10 cellular contexts compared by ENCODE assay signal in the genomic region with DNA sequence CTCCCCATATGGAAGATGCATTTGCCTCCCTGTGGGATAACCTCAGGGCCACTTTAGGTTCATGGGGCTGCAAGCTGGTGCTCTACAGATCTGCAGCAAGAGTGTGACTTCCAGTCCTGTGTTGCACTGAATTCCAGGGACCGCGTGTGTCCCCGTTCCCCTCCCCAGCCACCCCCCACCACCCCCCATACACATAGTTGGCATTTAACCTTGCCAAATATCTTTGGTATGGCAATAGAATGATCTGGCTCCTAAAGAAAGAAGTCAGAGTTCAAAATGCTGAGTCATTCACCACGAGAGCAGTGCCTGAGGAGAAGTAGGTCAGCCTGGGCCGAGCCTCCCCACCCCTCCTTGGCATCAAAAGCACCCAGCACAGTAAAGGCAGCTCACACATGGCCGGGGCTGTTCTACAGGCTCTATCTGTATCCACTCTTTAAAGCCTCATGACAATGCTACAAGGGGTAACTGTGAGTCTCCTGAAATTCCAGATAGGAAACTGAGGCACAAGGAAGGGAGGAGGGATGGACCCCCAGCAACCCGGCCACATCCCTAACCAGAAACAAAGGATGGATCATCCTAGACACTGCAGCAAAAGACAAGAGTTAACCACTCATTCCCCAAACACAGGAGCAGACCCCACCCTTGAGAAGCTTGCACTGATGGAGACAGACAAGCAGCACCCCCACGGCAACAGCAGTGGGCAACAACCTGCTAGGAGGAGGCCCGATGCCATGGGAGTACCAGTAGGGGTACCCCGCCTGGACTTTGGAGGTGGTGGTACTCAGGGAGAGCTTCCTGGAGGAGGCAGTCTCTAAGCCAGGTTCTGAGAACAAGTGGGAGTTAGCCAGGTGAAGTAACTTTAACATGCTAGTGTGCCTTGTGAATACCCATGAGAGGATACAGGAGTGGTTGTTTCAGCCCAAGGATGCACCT.
DNase-seq lines count a peak whose midpoint lies in the region; ATAC-seq and TF ChIP-seq lines count a peak whose summit lies in the region.
"Had no signal": no experiment of that assay in that cellular context is flagged by ENCODE, and none has a peak within 500 bp of the region (broad histone marks: within the 10 kb centered on the region; RNA-seq: fewer than 3 reads in every experiment).

No MANE protein-coding gene starts in this region.

- H3K27ac ChIP-seq in testis, result peak overlapping the region; percentile 21 to 50
- H3K27ac ChIP-seq: HL-60 had no signal

- TF ChIP-seq CTCF in testis (IDR thresholded peaks at IDR 0.05), result no peak

- H3K9me3 ChIP-seq in testis, result no peaks in the 10 kb centered on the region

- DNase-seq in HT1080 (ENCODE audit: low read depth) (peak; percentile 41), hepatic stellate cell (ENCODE audit: low spot score) (peak; percentile 45), testis (peak; percentile 88), NCI-H82 (lab: John Stamatoyannopoulos, UW) (no peak)
- DNase-seq in activated CD8-positive, alpha-beta memory T cell treated with anti-CD3 and anti-CD28 coated beads, Interleukin-2, amount 50 U/mL, for 48 hours, result peak; percentile 32
- DNase-seq in stimulated activated CD4-positive, alpha-beta T cell treated with anti-CD3 and anti-CD28 coated beads, Interleukin-12 subunit alpha, Interleukin-12 subunit beta, amount 100 ng/mL, for 4 hours, result no peak
- DNase-seq: activated naive CD8-positive, alpha-beta T cell treated with anti-CD3 and anti-CD28 coated beads, Interleukin-2, amount 10 ng/mL, durations not matched to agents 7 days and 5 days had no signal

- no peak overlapping the region for H3K4me3 ChIP-seq in testis

- ATAC-seq in GM21619 (IDR thresholded peaks at IDR 0.05; ENCODE audit: unreplicated experiment) (no peak), HG02870 (IDR thresholded peaks at IDR 0.05; ENCODE audit: unreplicated experiment) (no peak)

- intact Hi-C loops in testis (cut with DNase I; ENCODE audit: low total_unique reads), result no loop called here

- H3K36me3 ChIP-seq in testis (ENCODE audit: low read depth, missing control alignments), result no peaks in the 10 kb centered on the region

- peaks cover 24% of the 10 kb centered on the region for H3K4me1 ChIP-seq in testis

- WGBS in testis, 2 donors, result 48 to 52% methylated on average over 9 to 10 of the region's 10 CpGs

- no peaks in the 10 kb centered on the region for H3K27me3 ChIP-seq in testis

- no peak for TF ChIP-seq POLR2A in testis (IDR thresholded peaks at IDR 0.05)

Comparison
In these comparisons a context has a peak if more than half of its experiments do, and no peak if none do; other contexts are left out.
1. DNase-seq: peak in HT1080 (single experiment), activated CD8-positive, alpha-beta memory T cell treated with anti-CD3 and anti-CD28 coated beads, Interleukin-2, amount 50 U/mL, for 48 hours (single experiment), hepatic stellate cell (single experiment) and testis (single experiment); none in stimulated activated CD4-positive, alpha-beta T cell treated with anti-CD3 and anti-CD28 coated beads, Interleukin-12 subunit alpha, Interleukin-12 subunit beta, amount 100 ng/mL, for 4 hours (single experiment) and NCI-H82 (single experiment).